1 cellular context compared by ENCODE assay signal in genomic region chr15:64809649-64810498, GRCh38.
TF ChIP-seq lines count a peak whose summit lies in the region.

No MANE protein-coding gene starts in this region.

TF ChIP-seq in IMR-90, 13 proteins besides CTCF, POLR2A, EP300 and RAD21:
- TF ChIP-seq MAZ (IDR thresholded peaks at IDR 0.05; ENCODE audit: borderline replicate concordance, low read depth, low read length) (peak; percentile 74), SMC3 (IDR thresholded peaks at IDR 0.05; ENCODE audit: low read depth, low read length) (peak; percentile 90), MXI1 (IDR thresholded peaks at IDR 0.05; ENCODE audit: borderline replicate concordance, low read depth, low read length) (no peak)
